Comparison of ENCODE assay signal across 21 cellular contexts in genomic region chr7:13834328-13834761, GRCh38.
DNase-seq lines count a peak whose midpoint lies in the region; FAIRE-seq and TF ChIP-seq lines count a peak whose summit lies in the region.
"Had no signal": no experiment of that assay in that cellular context is flagged by ENCODE, and none has a peak within 500 bp of the region (broad histone marks: within the 10 kb centered on the region; RNA-seq: fewer than 3 reads in every experiment).

No MANE protein-coding gene starts in this region.

- no peaks in the 10 kb centered on the region for H3K9me3 Mint-ChIP-seq in activated CD4-positive, alpha-beta memory T cell treated with anti-CD3 and anti-CD28 coated beads, Interleukin-2, amount 10 ng/mL, durations not matched to agents 7 days and 5 days
- H3K9me3 Mint-ChIP-seq: stimulated activated naive CD8-positive, alpha-beta T cell treated with anti-CD3 and anti-CD28 coated beads, Interleukin-15, amount 100 ng/mL, for 72 hours had no signal

- POLR2A ChIA-PET in activated CD4-positive, alpha-beta memory T cell treated with anti-CD3 and anti-CD28 coated beads, Interleukin-2, amount 10 ng/mL, durations not matched to agents 7 days and 5 days (lab: Charles Lee) = no interaction called here

- H3K4me1 Mint-ChIP-seq in activated CD4-positive, alpha-beta memory T cell treated with anti-CD3 and anti-CD28 coated beads, Interleukin-2, amount 10 ng/mL, durations not matched to agents 7 days and 5 days = no peaks in the 10 kb centered on the region
- H3K4me1 Mint-ChIP-seq: activated CD4-positive, alpha-beta T cell treated with anti-CD3 and anti-CD28 coated beads for 36 hours; stimulated activated naive CD8-positive, alpha-beta T cell treated with anti-CD3 and anti-CD28 coated beads, Interleukin-15, amount 100 ng/mL, for 72 hours had no signal

- H3K27ac ChIP-seq in ectodermal cell (ENCODE audit: insufficient read depth, low read depth, low read length, poor library complexity, severe bottlenecking) (peak overlapping the region; percentile 40), WERI-Rb-1 (no peak overlapping the region)
- H3K27ac ChIP-seq: sigmoid colon, upper lobe of right lung had no signal

- 59 to 60% methylated on average over 6 of the region's 6 CpGs for WGBS in ectodermal cell, 2 experiments

- no peaks in the 10 kb centered on the region for H3K27me3 Mint-ChIP-seq in activated CD4-positive, alpha-beta memory T cell treated with anti-CD3 and anti-CD28 coated beads, Interleukin-2, amount 10 ng/mL, durations not matched to agents 7 days and 5 days
- H3K27me3 Mint-ChIP-seq: activated CD4-positive, alpha-beta T cell treated with anti-CD3 and anti-CD28 coated beads for 36 hours; stimulated activated naive CD8-positive, alpha-beta T cell treated with anti-CD3 and anti-CD28 coated beads, Interleukin-15, amount 100 ng/mL, for 72 hours had no signal

- H3K4me3 ChIP-seq in AG10803 (ENCODE audit: low read length) = no peak overlapping the region
- no peak overlapping the region for H3K4me3 ChIP-seq in ectodermal cell (ENCODE audit: insufficient read depth, low read depth, low read length)
- no peak overlapping the region for H3K4me3 ChIP-seq in WERI-Rb-1 (ENCODE audit: low read depth, low read length)
- H3K4me3 ChIP-seq: sigmoid colon, upper lobe of right lung had no signal

- H3K36me3 ChIP-seq in ectodermal cell (ENCODE audit: control insufficient read depth, insufficient read depth, low read length) = no peaks in the 10 kb centered on the region
- no peaks in the 10 kb centered on the region for H3K36me3 ChIP-seq in WERI-Rb-1
- H3K36me3 ChIP-seq: sigmoid colon, upper lobe of right lung had no signal

- no peak overlapping the region for H3K27ac Mint-ChIP-seq in activated CD4-positive, alpha-beta memory T cell treated with anti-CD3 and anti-CD28 coated beads, Interleukin-2, amount 10 ng/mL, durations not matched to agents 7 days and 5 days
- H3K27ac Mint-ChIP-seq: activated CD4-positive, alpha-beta T cell treated with anti-CD3 and anti-CD28 coated beads for 36 hours; stimulated activated naive CD8-positive, alpha-beta T cell treated with anti-CD3 and anti-CD28 coated beads, Interleukin-15, amount 100 ng/mL, for 72 hours had no signal

- DNase-seq in AG10803 (ENCODE audit: low read depth) (peak; percentile 60), NCI-H1105 (lab: John Stamatoyannopoulos, UW) (peak; percentile 58), iPS-NIHi7 (ENCODE audit: extremely low spot score) (peak; percentile 18), WERI-Rb-1 (no peak), HTR-8/SVneo (ENCODE audit: insufficient read length, low spot score) (no peak)
- no peak for DNase-seq in effector CD8-positive, alpha-beta T cell (lab: John Stamatoyannopoulos, UW)
- no peak for DNase-seq in activated CD4-positive, alpha-beta memory T cell treated with anti-CD3 and anti-CD28 coated beads, Interleukin-2, amount 10 ng/mL, durations not matched to agents 7 days and 5 days
- DNase-seq: activated CD4-positive, alpha-beta T cell treated with anti-CD3 and anti-CD28 coated beads for 36 hours; activated effector memory CD4-positive, alpha-beta T cell treated with anti-CD3 and anti-CD28 coated beads, Interleukin-2, amount 50 U/mL, for 16 hours; amniotic stem cell; cerebellar nuclear complex; effector memory CD4-positive, alpha-beta T cell; KG1; NCI-H2081 treated with DMSO at 0.1 percent for 48 hours; NCI-H748 treated with DMSO at 0.1 percent for 48 hours; sigmoid colon; stimulated activated CD4-positive, alpha-beta T cell treated with anti-CD3 and anti-CD28 coated beads, Interleukin-2, amount 100 ng/mL, for 24 hours; stimulated activated naive CD8-positive, alpha-beta T cell treated with anti-CD3 and anti-CD28 coated beads, Interleukin-15, amount 100 ng/mL, for 72 hours; T1000; upper lobe of right lung had no signal

- no peaks in the 10 kb centered on the region for H3K36me3 Mint-ChIP-seq in activated CD4-positive, alpha-beta memory T cell treated with anti-CD3 and anti-CD28 coated beads, Interleukin-2, amount 10 ng/mL, durations not matched to agents 7 days and 5 days (ENCODE audit: low read depth)

- H3K4me3 Mint-ChIP-seq in activated CD4-positive, alpha-beta memory T cell treated with anti-CD3 and anti-CD28 coated beads, Interleukin-2, amount 10 ng/mL, durations not matched to agents 7 days and 5 days = no peak overlapping the region
- H3K4me3 Mint-ChIP-seq: activated CD4-positive, alpha-beta T cell treated with anti-CD3 and anti-CD28 coated beads for 36 hours; stimulated activated naive CD8-positive, alpha-beta T cell treated with anti-CD3 and anti-CD28 coated beads, Interleukin-15, amount 100 ng/mL, for 72 hours had no signal

- no peaks in the 10 kb centered on the region for H3K27me3 ChIP-seq in ectodermal cell (ENCODE audit: control insufficient read depth, insufficient read depth, low read length, poor library complexity, severe bottlenecking)
- no peaks in the 10 kb centered on the region for H3K27me3 ChIP-seq in WERI-Rb-1 (ENCODE audit: insufficient read depth, low read depth, severe bottlenecking)
- H3K27me3 ChIP-seq: sigmoid colon, upper lobe of right lung had no signal

- CTCF ChIA-PET in activated CD4-positive, alpha-beta memory T cell treated with anti-CD3 and anti-CD28 coated beads, Interleukin-2, amount 10 ng/mL, durations not matched to agents 7 days and 5 days (lab: Charles Lee) = no interaction called here

- H3K9me3 ChIP-seq in ectodermal cell (ENCODE audit: control insufficient read depth, low read length) (no peaks in the 10 kb centered on the region), WERI-Rb-1 (ENCODE audit: severe bottlenecking) (no peaks in the 10 kb centered on the region)
- H3K9me3 ChIP-seq: sigmoid colon, upper lobe of right lung had no signal

- TF ChIP-seq CTCF in AG10803 (conservative IDR thresholded peaks at IDR 0.05; ENCODE audit: low read length) = no peak
- no peak for TF ChIP-seq CTCF in WERI-Rb-1 (IDR thresholded peaks at IDR 0.05; ENCODE audit: low read depth, low read length)

- no peak for FAIRE-seq in HTR-8/SVneo (lab: Jason Lieb, UNC)

- H3K4me1 ChIP-seq in ectodermal cell (ENCODE audit: control insufficient read depth, insufficient read depth, low read length) = peaks cover 21% of the 10 kb centered on the region
- H3K4me1 ChIP-seq: upper lobe of right lung had no signal

Comparison
In these comparisons a context has a peak if more than half of its experiments do, and no peak if none do; other contexts are left out.
1. DNase-seq: peak in AG10803 (single experiment), NCI-H1105 (single experiment) and iPS-NIHi7 (single experiment); none in WERI-Rb-1 (single experiment), effector CD8-positive, alpha-beta T cell (single experiment), activated CD4-positive, alpha-beta memory T cell treated with anti-CD3 and anti-CD28 coated beads, Interleukin-2, amount 10 ng/mL, durations not matched to agents 7 days and 5 days (single experiment) and HTR-8/SVneo (single experiment).